Comparison of ENCODE assay signal across 17 cellular contexts in the genomic region with DNA sequence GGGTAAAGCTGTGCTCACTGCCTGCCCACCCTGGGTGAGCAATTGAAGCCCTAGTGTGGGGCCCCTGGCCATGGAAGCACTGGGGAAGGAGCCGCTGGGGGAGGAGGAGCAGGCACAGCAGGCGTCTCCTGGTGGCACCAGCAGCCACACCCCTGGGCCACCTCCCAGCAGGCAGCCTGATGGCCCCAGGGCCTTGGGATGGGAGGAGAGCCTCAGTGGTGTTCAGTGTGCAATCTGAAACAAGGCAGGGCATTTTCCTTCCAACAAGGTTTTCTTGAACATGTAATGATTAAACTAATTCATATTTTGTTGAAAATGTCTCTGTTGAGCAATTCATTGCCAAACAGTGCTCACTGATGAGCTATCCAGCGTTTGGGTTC.
"Had no signal": no experiment of that assay in that cellular context is flagged by ENCODE, and none has a peak within 500 bp of the region (broad histone marks: within the 10 kb centered on the region; RNA-seq: fewer than 3 reads in every experiment).

No MANE protein-coding gene starts in this region.

- H3K27ac ChIP-seq: epithelial cell of prostate, heart left ventricle, WERI-Rb-1 had no signal

- H3K27me3 ChIP-seq: heart left ventricle had no signal

- H3K36me3 ChIP-seq: heart left ventricle, WERI-Rb-1 had no signal

- DNase-seq: activated CD4-positive, alpha-beta memory T cell treated with anti-CD3 and anti-CD28 coated beads, Interleukin-2, amount 10 ng/mL, durations not matched to agents 7 days and 5 days; activated CD4-positive, alpha-beta T cell treated with anti-CD3 and anti-CD28 coated beads for 36 hours; activated effector memory CD4-positive, alpha-beta T cell treated with Interleukin-2 at 50 U/mL for 16 hours; activated naive CD4-positive, alpha-beta T cell treated with anti-CD3 and anti-CD28 coated beads, Interleukin-2, amount 50 U/mL, for 16 hours; activated T-cell treated with anti-CD3 and anti-CD28 coated beads, Interleukin-2, amount 50 U/mL, for 4 hours; foreskin melanocyte; heart left ventricle; left cardiac atrium; mammary epithelial cell; natural killer cell; nucleus accumbens; posterior cingulate gyrus; stimulated activated CD4-positive, alpha-beta T cell treated with anti-CD3 and anti-CD28 coated beads, Interleukin-4, amount 100 ng/mL, for 24 hours; stimulated activated naive CD4-positive, alpha-beta T cell treated with Interleukin-2 at 50 U/mL for 16 hours; T-helper 17 cell; WERI-Rb-1 had no signal

- ATAC-seq: activated CD4-positive, alpha-beta T cell treated with anti-CD3 and anti-CD28 coated beads for 36 hours; activated T-cell treated with anti-CD3 and anti-CD28 coated beads, Interleukin-2, amount 50 U/mL, for 4 hours; heart left ventricle; left cardiac atrium; natural killer cell; T-helper 17 cell had no signal

- H3K9me3 ChIP-seq: heart left ventricle had no signal

- H3K4me3 ChIP-seq: heart left ventricle had no signal
